In genomic region chr7:71343821-71344341, GRCh38 we compare ENCODE assay signal across 30 cellular contexts.
"Had no signal": no experiment of that assay in that cellular context is flagged by ENCODE, and none has a peak within 500 bp of the region (broad histone marks: within the 10 kb centered on the region; RNA-seq: fewer than 3 reads in every experiment).

No MANE protein-coding gene starts in this region.

- H3K4me3 Mint-ChIP-seq: activated CD4-positive, alpha-beta T cell treated with anti-CD3 and anti-CD28 coated beads for 36 hours; activated CD4-positive, alpha-beta T cell treated with anti-CD3 and anti-CD28 coated beads, Interleukin-2, amount 10 ng/mL, durations not matched to agents 7 days and 5 days; activated CD8-positive, alpha-beta T cell treated with anti-CD3 and anti-CD28 coated beads, Interleukin-2, amount 10 ng/mL, durations not matched to agents 7 days and 5 days; activated naive CD4-positive, alpha-beta T cell treated with anti-CD3 and anti-CD28 coated beads, Interleukin-2, amount 50 U/mL, for 24 hours; activated T-cell treated with anti-CD3 and anti-CD28 coated beads, Interleukin-2, amount 50 U/mL, for 24 hours; brain; T-helper 1 cell treated with Interleukin-12 subunit alpha and Interleukin-12 subunit beta and Interleukin-4 antibody, amounts not matched to agents 30 μg/mL and 1 μg/mL, for 36 hours; T-helper 2 cell treated with Interferon-gamma antibody and Interleukin-4, amounts not matched to agents 5 μg/mL and 100 μg/mL, for 36 hours; WTC11 had no signal

- H3K4me1 ChIP-seq: SJSA1 had no signal

- H3K4me3 ChIP-seq: K562, SJSA1 had no signal

- H3K27me3 Mint-ChIP-seq: activated CD4-positive, alpha-beta T cell treated with anti-CD3 and anti-CD28 coated beads for 36 hours; activated CD4-positive, alpha-beta T cell treated with anti-CD3 and anti-CD28 coated beads, Interleukin-2, amount 10 ng/mL, durations not matched to agents 7 days and 5 days; activated naive CD4-positive, alpha-beta T cell treated with anti-CD3 and anti-CD28 coated beads, Interleukin-2, amount 50 U/mL, for 24 hours; activated T-cell treated with anti-CD3 and anti-CD28 coated beads, Interleukin-2, amount 50 U/mL, for 24 hours had no signal

- H3K4me1 Mint-ChIP-seq: activated CD4-positive, alpha-beta T cell treated with anti-CD3 and anti-CD28 coated beads for 36 hours; activated CD4-positive, alpha-beta T cell treated with anti-CD3 and anti-CD28 coated beads, Interleukin-2, amount 10 ng/mL, durations not matched to agents 7 days and 5 days; activated naive CD4-positive, alpha-beta T cell treated with anti-CD3 and anti-CD28 coated beads, Interleukin-2, amount 50 U/mL, for 24 hours had no signal

- H3K36me3 ChIP-seq: SJSA1 had no signal

- H3K27me3 ChIP-seq: SJSA1 had no signal

- H3K27ac Mint-ChIP-seq: activated CD4-positive, alpha-beta T cell treated with anti-CD3 and anti-CD28 coated beads for 36 hours; activated CD4-positive, alpha-beta T cell treated with anti-CD3 and anti-CD28 coated beads, Interleukin-2, amount 10 ng/mL, durations not matched to agents 7 days and 5 days; activated CD8-positive, alpha-beta T cell treated with anti-CD3 and anti-CD28 coated beads, Interleukin-2, amount 10 ng/mL, durations not matched to agents 7 days and 5 days; activated naive CD4-positive, alpha-beta T cell treated with anti-CD3 and anti-CD28 coated beads, Interleukin-2, amount 50 U/mL, for 24 hours; activated T-cell treated with anti-CD3 and anti-CD28 coated beads, Interleukin-2, amount 50 U/mL, for 24 hours; activated T-helper 2 cell treated with anti-CD3 and anti-CD28 coated beads, Interferon-gamma antibody, Interleukin-2, Interleukin-4, amounts not matched to agents 10 μg/mL and 5 μg/mL and 100 μg/mL, durations not matched to agents 14 hours and 24 hours and 36 hours; T-helper 1 cell treated with Interleukin-12 subunit alpha and Interleukin-12 subunit beta and Interleukin-4 antibody, amounts not matched to agents 30 μg/mL and 1 μg/mL, for 36 hours; T-helper 2 cell treated with Interferon-gamma antibody and Interleukin-4, amounts not matched to agents 5 μg/mL and 100 μg/mL, for 36 hours had no signal

- DNase-seq: activated CD4-positive, alpha-beta T cell treated with anti-CD3 and anti-CD28 coated beads for 36 hours; activated CD4-positive, alpha-beta T cell treated with anti-CD3 and anti-CD28 coated beads, Interleukin-2, amount 10 ng/mL, durations not matched to agents 7 days and 5 days; activated CD4-positive, alpha-beta T cell treated with anti-CD3 and anti-CD28 coated beads, Interleukin-2, amount 50 U/mL, for 48 hours; activated CD8-positive, alpha-beta T cell treated with anti-CD3 and anti-CD28 coated beads, Interleukin-2, amount 10 ng/mL, durations not matched to agents 7 days and 5 days; activated gamma-delta T cell; activated naive CD4-positive, alpha-beta T cell treated with Interleukin-2 at 50 U/mL for 16 hours; activated T-cell treated with anti-CD3 and anti-CD28 coated beads, Interleukin-2, amount 50 U/mL, for 24 hours; IMR-90; NCI-H1092 treated with DMSO at 0.1 percent for 48 hours; NCI-H1417; NCI-H146; NCI-H187; NCI-H2029 treated with DMSO at 0.1 percent for 48 hours; NCI-H2107; NCI-H2171; NCI-H510A; NCI-H526; NCI-H748 treated with DMSO at 0.1 percent for 48 hours; OCI-M1; SHP77 treated with DMSO at 0.1 percent for 48 hours; SK-N-SH had no signal

- ATAC-seq: activated CD4-positive, alpha-beta T cell treated with anti-CD3 and anti-CD28 coated beads for 36 hours; activated CD4-positive, CD25-positive, alpha-beta regulatory T cell treated with anti-CD3 and anti-CD28 coated beads, Interleukin-2, amount 50 U/mL, for 24 hours; activated CD8-positive, alpha-beta T cell treated with anti-CD3 and anti-CD28 coated beads, Interleukin-2, amount 10 ng/mL, durations not matched to agents 7 days and 5 days; K562; WTC11 had no signal

- H3K36me3 Mint-ChIP-seq: activated naive CD4-positive, alpha-beta T cell treated with anti-CD3 and anti-CD28 coated beads, Interleukin-2, amount 50 U/mL, for 24 hours had no signal

- H3K27ac ChIP-seq: SJSA1 had no signal

- H3K9me3 ChIP-seq: SJSA1, SK-N-SH had no signal
